ENCODE assay signal across 19 cellular contexts in genomic region chr5:27969157-27969556, GRCh38.
"Had no signal": no experiment of that assay in that cellular context is flagged by ENCODE, and none has a peak within 500 bp of the region (broad histone marks: within the 10 kb centered on the region; RNA-seq: fewer than 3 reads in every experiment).

No MANE protein-coding gene starts in this region.

- H3K36me3 ChIP-seq: colonic mucosa, esophagus squamous epithelium, neural progenitor cell, pancreas had no signal

- H3K9ac ChIP-seq: neural progenitor cell had no signal

- H3K4me3 ChIP-seq: colonic mucosa, esophagus squamous epithelium, mucosa of descending colon, neural progenitor cell, pancreas had no signal

- H3K4me2 ChIP-seq: neural progenitor cell had no signal

- ATAC-seq: foreskin keratinocyte, left lobe of liver, mucosa of descending colon, natural killer cell, pancreas had no signal

- H3K9me3 ChIP-seq: colonic mucosa, pancreas had no signal

- H3K27ac ChIP-seq: colonic mucosa, esophagus squamous epithelium, foreskin keratinocyte, neural progenitor cell, pancreas had no signal

- H3K4me1 ChIP-seq: colonic mucosa, esophagus squamous epithelium, foreskin keratinocyte, neural progenitor cell, pancreas had no signal

- FAIRE-seq: islet of Langerhans, pancreas, small intestine had no signal

- H3K27me3 ChIP-seq: colonic mucosa, esophagus squamous epithelium, foreskin keratinocyte, neural progenitor cell, pancreas had no signal

- H2AFZ ChIP-seq: neural progenitor cell had no signal

- DNase-seq: colonic mucosa; dermis blood vessel endothelial cell; esophagus squamous epithelium; foreskin keratinocyte; head of caudate nucleus; hippocampal formation; mammary epithelial cell; mucosa of descending colon; natural killer cell; occipital lobe; pancreas; right cardiac atrium; small intestine; stimulated activated CD4-positive, alpha-beta T cell treated with anti-CD3 and anti-CD28 coated beads, Interleukin-2, amount 100 ng/mL, for 48 hours; stimulated activated naive CD4-positive, alpha-beta T cell treated with Interleukin-2 at 50 U/mL for 16 hours; trophoblast cell had no signal
